8 cellular contexts compared by ENCODE assay signal in the genomic region with DNA sequence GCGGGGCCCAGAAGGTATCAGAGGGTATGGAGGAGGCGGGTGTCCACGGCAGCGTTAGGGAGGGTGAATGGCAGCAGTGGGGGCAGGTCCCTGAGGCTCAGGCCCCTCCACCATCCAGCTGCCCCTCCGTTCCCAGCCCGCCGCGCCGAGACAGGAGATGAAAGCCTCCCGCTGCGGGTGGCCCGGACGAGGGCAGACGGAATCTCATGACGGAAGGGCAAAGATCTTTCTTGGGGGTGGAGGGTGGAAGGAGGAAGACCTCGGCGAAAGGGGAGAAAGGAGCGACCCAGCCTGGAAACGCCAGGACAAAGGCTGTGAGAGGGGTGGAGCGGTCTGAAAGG.
DNase-seq lines count a peak whose midpoint lies in the region; ATAC-seq and TF ChIP-seq lines count a peak whose summit lies in the region.

No MANE protein-coding gene starts in this region.

- TF ChIP-seq CTCF in HEK293 (tag by site-specific recombination; IDR thresholded peaks at IDR 0.05), result no peak
- no peak for TF ChIP-seq CTCF in NB4 (IDR thresholded peaks at IDR 0.05; ENCODE audit: low read depth, low read length)

- peak overlapping the region; percentile 78 for H3K4me3 ChIP-seq in HEK293 (ENCODE audit: low read depth, low read length)
- H3K4me3 ChIP-seq in NB4 (ENCODE audit: low read depth, low read length), result peak overlapping the region; percentile 73
- peak overlapping the region; percentile 87 for H3K4me3 ChIP-seq in adipocyte (ENCODE audit: low read length)
- H3K4me3 ChIP-seq in iPS-18a (ENCODE audit: low read length), result peak overlapping the region; percentile 79

- peak overlapping the region; percentile 87 for H3K9ac ChIP-seq in adipocyte (ENCODE audit: low read length)
- peak overlapping the region; percentile 58 for H3K9ac ChIP-seq in iPS-18a (ENCODE audit: low read length)

- peak; percentile 44 for DNase-seq in DMS79 treated with DMSO at 0.1 percent for 48 hours (lab: John Stamatoyannopoulos, UW)
- DNase-seq in DMS79 (lab: John Stamatoyannopoulos, UW), result no peak
- peak; percentile 76 for DNase-seq in NB4 (ENCODE audit: low read depth)
- peak; percentile 43 for DNase-seq in adipocyte (ENCODE audit: low read depth)
- DNase-seq in stimulated activated naive CD8-positive, alpha-beta T cell treated with anti-CD3 and anti-CD28 coated beads, Interleukin-15, Interleukin-2, amounts not matched to agents 100 U/mL and 50 U/mL, for 24 hours, result peak; percentile 73
- DNase-seq in DMS153 (lab: John Stamatoyannopoulos, UW), result no peak

- no peaks in the 10 kb centered on the region for H3K27me3 ChIP-seq in adipocyte (replicated peaks; ENCODE audit: control insufficient read depth, insufficient read depth, low read length)
- H3K27me3 ChIP-seq in iPS-18a (ENCODE audit: control insufficient read depth, insufficient read depth, low read length), result no peaks in the 10 kb centered on the region

- peaks cover 0 to 27% of the 10 kb centered on the region in 2 experiments; a peak in 1 of 3 replicates for H3K36me3 ChIP-seq in HEK293 (ENCODE audit: control insufficient read depth in 2 of 2, insufficient read depth in 1 of 2, low read length in 2 of 2)
- peaks cover 10% of the 10 kb centered on the region for H3K36me3 ChIP-seq in adipocyte (ENCODE audit: control insufficient read depth, insufficient read depth, low read length, severe bottlenecking)
- H3K36me3 ChIP-seq in iPS-18a (ENCODE audit: control insufficient read depth, low read depth, low read length), result peaks cover 8% of the 10 kb centered on the region

- peak; percentile 51 for ATAC-seq in stimulated activated naive CD8-positive, alpha-beta T cell treated with anti-CD3 and anti-CD28 coated beads, Interleukin-15, Interleukin-2, amounts not matched to agents 100 U/mL and 50 U/mL, for 24 hours

- CTCF ChIA-PET in HEK293 (lab: Yijun Ruan, JAX), result interaction anchor here (3.3 kb wide), 1 partner anchor 13 kb away, joined by 21 read pairs; a partner anchor contains a TSS

- TF ChIP-seq POLR2A in NB4 (IDR thresholded peaks at IDR 0.05; ENCODE audit: extremely low read depth, insufficient read length), result no peak

- POLR2A ChIA-PET in HEK293 (lab: Yijun Ruan, JAX), result interaction anchor here (0.6 to 5.2 kb wide), 4 partner anchors 10 to 676 kb away, joined by 3 to 39 read pairs (median 10); a partner anchor contains a TSS

- H3K4me1 ChIP-seq in HEK293 (ENCODE audit: control insufficient read depth, insufficient read depth, low read length), result no peaks in the 10 kb centered on the region
- peaks cover 25% of the 10 kb centered on the region for H3K4me1 ChIP-seq in adipocyte (ENCODE audit: control insufficient read depth, insufficient read depth, low read length)
- peaks cover 25% of the 10 kb centered on the region for H3K4me1 ChIP-seq in iPS-18a (ENCODE audit: control insufficient read depth, low read depth, low read length)

- H3K27ac ChIP-seq in HEK293 (ENCODE audit: extremely low read depth, low read depth, low read length), result no peak overlapping the region; the same call in 1 of the 2 replicates
- no peak overlapping the region for H3K27ac ChIP-seq in iPS-18a (ENCODE audit: low read length)

- no peaks in the 10 kb centered on the region for H3K9me3 ChIP-seq in HEK293 (ENCODE audit: control insufficient read depth, insufficient read depth, low read depth, low read length)
- no peaks in the 10 kb centered on the region for H3K9me3 ChIP-seq in adipocyte (ENCODE audit: control insufficient read depth, low read length)
- H3K9me3 ChIP-seq in iPS-18a (ENCODE audit: control insufficient read depth, low read depth, low read length), result no peaks in the 10 kb centered on the region

TF ChIP-seq in HEK293, 187 proteins besides CTCF, POLR2A, EP300 and RAD21 (continues in another document):
- peak; percentile 57; the same call in 1 of the 2 replicates for TF ChIP-seq REPIN1 (tag by site-specific recombination; IDR thresholded peaks at IDR 0.05; ENCODE audit: low read depth)
- no peak for TF ChIP-seq ZNF571 (tag by site-specific recombination; IDR thresholded peaks at IDR 0.05)
- no peak for TF ChIP-seq MEIS1 (CRISPR knock-in tag; IDR thresholded peaks at IDR 0.05; ENCODE audit: borderline replicate concordance)
- TF ChIP-seq ZNF341 (tag by site-specific recombination; IDR thresholded peaks at IDR 0.05; ENCODE audit: low read depth), result peak; percentile 94
- peak; percentile 27 for TF ChIP-seq SP2 (tag by site-specific recombination; IDR thresholded peaks at IDR 0.05)
- no peak for TF ChIP-seq IKZF3 (tag by site-specific recombination; IDR thresholded peaks at IDR 0.05)
- no peak for TF ChIP-seq ZNF221 (tag by site-specific recombination; IDR thresholded peaks at IDR 0.05; ENCODE audit: borderline replicate concordance)
- TF ChIP-seq KLF8 (tag by site-specific recombination; IDR thresholded peaks at IDR 0.05), result 0 out of 2 replicates have a peak, but pooled peaks have one; percentile 7
- no peak for TF ChIP-seq ZNF791 (tag by site-specific recombination; IDR thresholded peaks at IDR 0.05)
- no peak for TF ChIP-seq ZNF48 (tag by site-specific recombination; IDR thresholded peaks at IDR 0.05)
- TF ChIP-seq, protein P1, sequence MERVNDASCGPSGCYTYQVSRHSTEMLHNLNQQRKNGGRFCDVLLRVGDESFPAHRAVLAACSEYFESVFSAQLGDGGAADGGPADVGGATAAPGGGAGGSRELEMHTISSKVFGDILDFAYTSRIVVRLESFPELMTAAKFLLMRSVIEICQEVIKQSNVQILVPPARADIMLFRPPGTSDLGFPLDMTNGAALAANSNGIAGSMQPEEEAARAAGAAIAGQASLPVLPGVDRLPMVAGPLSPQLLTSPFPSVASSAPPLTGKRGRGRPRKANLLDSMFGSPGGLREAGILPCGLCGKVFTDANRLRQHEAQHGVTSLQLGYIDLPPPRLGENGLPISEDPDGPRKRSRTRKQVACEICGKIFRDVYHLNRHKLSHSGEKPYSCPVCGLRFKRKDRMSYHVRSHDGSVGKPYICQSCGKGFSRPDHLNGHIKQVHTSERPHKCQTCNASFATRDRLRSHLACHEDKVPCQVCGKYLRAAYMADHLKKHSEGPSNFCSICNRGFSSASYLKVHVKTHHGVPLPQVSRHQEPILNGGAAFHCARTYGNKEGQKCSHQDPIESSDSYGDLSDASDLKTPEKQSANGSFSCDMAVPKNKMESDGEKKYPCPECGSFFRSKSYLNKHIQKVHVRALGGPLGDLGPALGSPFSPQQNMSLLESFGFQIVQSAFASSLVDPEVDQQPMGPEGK (tag by site-specific recombination; IDR thresholded peaks at IDR 0.05), result peak; percentile 44; the same call in 1 of the 2 replicates
- TF ChIP-seq ZNF121 (tag by site-specific recombination; IDR thresholded peaks at IDR 0.05), result no peak
- no peak for TF ChIP-seq ZNF19 (tag by site-specific recombination; IDR thresholded peaks at IDR 0.05; ENCODE audit: low read depth)
- peak; percentile 61 for TF ChIP-seq ZIC2 (tag by site-specific recombination; IDR thresholded peaks at IDR 0.05)
- TF ChIP-seq PRDM1 (tag by site-specific recombination; IDR thresholded peaks at IDR 0.05), result peak; percentile 53; the same call in 1 of the 2 replicates
- no peak for TF ChIP-seq OSR2 (tag by site-specific recombination; IDR thresholded peaks at IDR 0.05)
- TF ChIP-seq, protein P2, sequence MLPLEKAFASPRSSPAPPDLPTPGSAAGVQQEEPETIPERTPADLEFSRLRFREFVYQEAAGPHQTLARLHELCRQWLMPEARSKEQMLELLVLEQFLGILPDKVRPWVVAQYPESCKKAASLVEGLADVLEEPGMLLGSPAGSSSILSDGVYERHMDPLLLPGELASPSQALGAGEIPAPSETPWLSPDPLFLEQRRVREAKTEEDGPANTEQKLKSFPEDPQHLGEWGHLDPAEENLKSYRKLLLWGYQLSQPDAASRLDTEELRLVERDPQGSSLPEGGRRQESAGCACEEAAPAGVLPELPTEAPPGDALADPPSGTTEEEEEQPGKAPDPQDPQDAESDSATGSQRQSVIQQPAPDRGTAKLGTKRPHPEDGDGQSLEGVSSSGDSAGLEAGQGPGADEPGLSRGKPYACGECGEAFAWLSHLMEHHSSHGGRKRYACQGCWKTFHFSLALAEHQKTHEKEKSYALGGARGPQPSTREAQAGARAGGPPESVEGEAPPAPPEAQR (tag by site-specific recombination; IDR thresholded peaks at IDR 0.05), result no peak
- no peak for TF ChIP-seq ZEB2 (tag by site-specific recombination; IDR thresholded peaks at IDR 0.05)
- TF ChIP-seq, protein P3, sequence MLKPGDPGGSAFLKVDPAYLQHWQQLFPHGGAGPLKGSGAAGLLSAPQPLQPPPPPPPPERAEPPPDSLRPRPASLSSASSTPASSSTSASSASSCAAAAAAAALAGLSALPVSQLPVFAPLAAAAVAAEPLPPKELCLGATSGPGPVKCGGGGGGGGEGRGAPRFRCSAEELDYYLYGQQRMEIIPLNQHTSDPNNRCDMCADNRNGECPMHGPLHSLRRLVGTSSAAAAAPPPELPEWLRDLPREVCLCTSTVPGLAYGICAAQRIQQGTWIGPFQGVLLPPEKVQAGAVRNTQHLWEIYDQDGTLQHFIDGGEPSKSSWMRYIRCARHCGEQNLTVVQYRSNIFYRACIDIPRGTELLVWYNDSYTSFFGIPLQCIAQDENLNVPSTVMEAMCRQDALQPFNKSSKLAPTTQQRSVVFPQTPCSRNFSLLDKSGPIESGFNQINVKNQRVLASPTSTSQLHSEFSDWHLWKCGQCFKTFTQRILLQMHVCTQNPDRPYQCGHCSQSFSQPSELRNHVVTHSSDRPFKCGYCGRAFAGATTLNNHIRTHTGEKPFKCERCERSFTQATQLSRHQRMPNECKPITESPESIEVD (tag by site-specific recombination; IDR thresholded peaks at IDR 0.05), result no peak
- no peak for TF ChIP-seq ZNF416 (tag by site-specific recombination; IDR thresholded peaks at IDR 0.05)
- no peak for TF ChIP-seq ZNF404 (tag by site-specific recombination; IDR thresholded peaks at IDR 0.05)
- peak; percentile 49; the same call in 1 of the 2 replicates for TF ChIP-seq BCL11B (tag by site-specific recombination; IDR thresholded peaks at IDR 0.05; ENCODE audit: low read depth)
- peak; percentile 6 for TF ChIP-seq ZBTB8A (tag by site-specific recombination; IDR thresholded peaks at IDR 0.05)
- 0 out of 2 replicates have a peak, but pooled peaks have one; percentile 15 for TF ChIP-seq WT1 (tag by site-specific recombination; IDR thresholded peaks at IDR 0.05)

Comparison
In these comparisons a context has a peak if more than half of its experiments do, and no peak if none do; other contexts are left out.
1. DNase-seq: peak in DMS79 treated with DMSO at 0.1 percent for 48 hours (single experiment), NB4 (single experiment), adipocyte (single experiment) and stimulated activated naive CD8-positive, alpha-beta T cell treated with anti-CD3 and anti-CD28 coated beads, Interleukin-15, Interleukin-2, amounts not matched to agents 100 U/mL and 50 U/mL, for 24 hours (single experiment); none in DMS79 (single experiment) and DMS153 (single experiment).
2. Peak in every context shown above with its lines, with median percentiles within 50 percentile points of each other: H3K4me3 ChIP-seq.